In the genomic region with DNA sequence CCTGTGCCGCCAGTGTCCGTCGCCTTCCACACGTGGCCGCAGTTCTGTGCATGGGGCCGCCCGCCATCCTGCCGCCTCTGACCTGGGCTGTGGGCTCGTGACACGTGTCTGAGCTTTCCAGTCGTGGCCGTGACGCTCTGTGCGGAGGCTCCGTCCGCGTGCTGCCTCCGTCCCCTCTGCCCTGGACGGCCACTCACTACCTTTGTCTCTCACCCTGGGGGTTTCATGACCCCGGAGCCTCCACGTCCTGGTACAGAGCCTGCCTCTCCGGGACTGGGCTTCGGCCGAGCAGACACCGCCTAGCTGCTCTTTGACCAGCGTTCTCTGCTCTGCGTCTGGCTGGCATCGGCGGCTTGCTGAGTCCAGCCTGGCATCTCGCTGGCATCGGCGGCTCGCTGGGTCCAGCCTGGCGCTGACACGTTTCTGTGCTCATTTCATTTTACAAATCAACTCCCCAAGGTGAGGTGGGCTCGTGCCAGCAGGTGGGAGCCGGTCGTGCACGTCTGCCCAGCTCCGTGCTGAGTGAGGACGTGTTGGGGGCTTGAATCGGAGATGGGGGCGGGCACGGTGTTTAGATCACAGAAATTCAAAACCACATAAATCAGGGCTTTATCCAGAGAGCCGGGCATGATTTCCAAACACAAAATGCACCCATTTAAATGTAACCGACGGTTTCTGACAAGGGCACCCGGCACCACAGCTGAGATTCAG, we compare ENCODE assay signal across 31 cellular contexts. TPM values are rescaled to one million over a fixed set of nuclear protein-coding genes. Genes with fewer than 3 reads are reported as not detected.
"Had no signal": no experiment of that assay in that cellular context is flagged by ENCODE, and none has a peak within 500 bp of the region (broad histone marks: within the 10 kb centered on the region; RNA-seq: fewer than 3 reads in every experiment).

No MANE protein-coding gene starts in this region.

- H3K27ac ChIP-seq: body of pancreas, gastrocnemius medialis, neutrophil, pancreas, psoas muscle, spleen, suprapubic skin, tibial artery, upper lobe of right lung, WERI-Rb-1 had no signal

- H3K27me3 ChIP-seq: body of pancreas, neutrophil, pancreas had no signal

- H3K4me1 ChIP-seq: body of pancreas, gastrocnemius medialis, pancreas, psoas muscle, suprapubic skin, tibial artery, upper lobe of right lung had no signal

- H3K36me3 ChIP-seq: gastrocnemius medialis, neutrophil, pancreas, spleen, suprapubic skin, tibial artery, upper lobe of right lung, WERI-Rb-1 had no signal

- H3K9me3 ChIP-seq: body of pancreas, gastrocnemius medialis, neutrophil, pancreas, psoas muscle, suprapubic skin, tibial artery, upper lobe of right lung had no signal

- DNase-seq: activated CD4-positive, alpha-beta memory T cell treated with anti-CD3 and anti-CD28 coated beads, Interleukin-2, amount 10 ng/mL, durations not matched to agents 7 days and 5 days; activated CD4-positive, alpha-beta T cell treated with anti-CD3 and anti-CD28 coated beads, Interleukin-2, amount 10 ng/mL, durations not matched to agents 24 days and 14 days; activated CD8-positive, alpha-beta memory T cell treated with anti-CD3 and anti-CD28 coated beads, Interleukin-2, amount 50 U/mL, for 48 hours; activated T-cell treated with anti-CD3 and anti-CD28 coated beads, Interleukin-2, amount 50 U/mL, for 4 hours; anterior cingulate cortex; body of pancreas; cortex of kidney; effector memory CD8-positive, alpha-beta T cell; erythroblast; gastrocnemius medialis; glutamatergic neuron; mammary epithelial cell; spleen; stimulated activated naive CD4-positive, alpha-beta T cell; T-helper 9 cell; tibial artery; upper lobe of right lung; WERI-Rb-1 had no signal

- H3K4me3 ChIP-seq: body of pancreas, gastrocnemius medialis, pancreas, psoas muscle, spleen, suprapubic skin, tibial artery, upper lobe of right lung had no signal

- FAIRE-seq: islet of Langerhans, pancreas, TTC549 had no signal

- ATAC-seq: activated CD4-positive, CD25-positive, alpha-beta regulatory T cell treated with anti-CD3 and anti-CD28 coated beads, Interleukin-2, amount 50 U/mL, for 24 hours; activated T-cell treated with anti-CD3 and anti-CD28 coated beads, Interleukin-2, amount 50 U/mL, for 4 hours; body of pancreas; effector memory CD8-positive, alpha-beta T cell; gastrocnemius medialis; pancreas; psoas muscle; upper lobe of right lung had no signal

RNA-seq across cellular contexts. Expression of gene GNG13, which starts 44.3 kb away (rescaled TPM):
- total RNA-seq: activated CD4-positive, alpha-beta memory T cell treated with anti-CD3 and anti-CD28 coated beads, Interleukin-2, amount 10 ng/mL, durations not matched to agents 7 days and 5 days; activated CD4-positive, alpha-beta T cell treated with anti-CD3 and anti-CD28 coated beads, Interleukin-2, amount 10 ng/mL, durations not matched to agents 24 days and 14 days; activated T-cell treated with anti-CD3 and anti-CD28 coated beads, Interleukin-2, amount 50 U/mL, for 4 hours; activated T-helper 2 cell treated with anti-CD3 and anti-CD28 coated beads, Interferon-gamma antibody, Interleukin-2, Interleukin-4, amounts not matched to agents 10 μg/mL and 5 μg/mL and 100 μg/mL, durations not matched to agents 14 hours and 24 hours and 36 hours; body of pancreas; chondrocyte; gastrocnemius medialis; liver; mammary epithelial cell; mucosa of gallbladder; pancreas; psoas muscle; spleen; suprapubic skin; T-helper 1 cell treated with Interleukin-12 subunit alpha and Interleukin-12 subunit beta and Interleukin-4 antibody, amounts not matched to agents 30 ng/mL and 1 ng/mL, for 36 hours; upper lobe of right lung had no signal
- polyA plus RNA-seq: adipose tissue, liver, mammary epithelial cell, pancreas, psoas muscle, spleen had no signal
